Comparison of ENCODE assay signal across 8 cellular contexts in the genomic region with DNA sequence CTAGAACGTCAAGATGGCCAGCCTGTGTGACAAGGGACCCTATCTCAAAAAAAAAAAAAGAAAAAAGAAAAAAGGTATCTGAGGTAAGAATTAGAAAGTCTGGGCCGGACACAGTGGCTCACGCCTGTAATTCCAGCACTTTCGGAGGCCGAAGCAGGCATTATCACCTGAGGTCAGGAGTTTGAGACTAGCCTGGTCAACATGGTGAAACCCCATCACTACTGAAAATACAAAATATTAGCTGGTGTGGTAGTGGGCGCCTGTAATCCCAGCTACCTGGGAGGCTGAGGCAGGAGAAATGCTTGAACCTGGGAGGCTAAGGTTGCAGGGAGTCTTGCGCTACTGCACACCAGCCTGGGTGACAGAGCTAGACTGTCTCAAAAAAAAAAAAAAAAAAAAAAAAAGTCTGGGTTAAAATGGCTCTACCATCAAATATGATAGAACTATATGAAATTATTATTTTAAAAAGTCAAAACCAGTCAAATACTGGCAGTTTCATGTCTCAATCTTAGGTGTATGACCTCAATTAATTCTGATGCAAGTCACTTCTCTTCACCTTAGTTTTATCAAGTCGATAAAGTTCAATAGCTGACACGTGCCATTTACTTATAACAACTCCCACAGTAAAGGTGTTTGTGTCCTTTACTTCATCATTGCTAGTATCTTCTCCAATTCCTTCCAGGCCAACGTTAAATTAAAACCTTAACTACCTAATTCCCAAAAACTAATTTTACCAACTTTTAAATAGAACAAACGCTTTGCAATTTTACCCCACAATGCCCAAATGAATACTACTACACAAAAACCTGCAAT. TPM values are rescaled to one million over a fixed set of nuclear protein-coding genes. Genes with fewer than 3 reads are reported as not detected.
DNase-seq lines count a peak whose midpoint lies in the region; ATAC-seq, FAIRE-seq and TF ChIP-seq lines count a peak whose summit lies in the region.

No MANE protein-coding gene starts in this region.

- DNase-seq in left ventricle myocardium inferior (no peak), cardiac septum (ENCODE audit: low spot score) (no peak), astrocyte (ENCODE audit: low read depth) (no peak), lower lobe of right lung (no peak), uterus (no peak), NCI-H524 treated with DMSO at 0.1 percent for 48 hours (lab: John Stamatoyannopoulos, UW) (no peak), activated gamma-delta T cell treated with Interleukin-2 at 50 U/mL for 16 hours (no peak)

- peaks cover 38% of the 10 kb centered on the region for H3K4me1 ChIP-seq in left ventricle myocardium inferior
- H3K4me1 ChIP-seq in astrocyte (ENCODE audit: insufficient read depth, low read length): peaks cover 11% of the 10 kb centered on the region
- H3K4me1 ChIP-seq in lower lobe of right lung: peaks cover 14% of the 10 kb centered on the region
- H3K4me1 ChIP-seq in uterus: no peaks in the 10 kb centered on the region

- intact Hi-C loops in left ventricle myocardium inferior (cut with micrococcal nuclease) (no loop called here), cardiac septum (cut with DNase I) (no loop called here), lower lobe of right lung (cut with DNase I) (no loop called here), uterus (cut with DNase I; ENCODE audit: low total_unique reads) (no loop called here)

- peaks cover 9% of the 10 kb centered on the region for H4K20me1 ChIP-seq in astrocyte (ENCODE audit: insufficient read depth, low read length)

- no peaks in the 10 kb centered on the region for H3K9me3 ChIP-seq in left ventricle myocardium inferior (replicated peaks)
- H3K9me3 ChIP-seq in astrocyte (ENCODE audit: insufficient read depth, low read depth, low read length): no peaks in the 10 kb centered on the region
- no peaks in the 10 kb centered on the region for H3K9me3 ChIP-seq in lower lobe of right lung
- no peaks in the 10 kb centered on the region for H3K9me3 ChIP-seq in uterus

- no peaks in the 10 kb centered on the region for H3K27me3 ChIP-seq in left ventricle myocardium inferior (ENCODE audit: low read depth)
- no peaks in the 10 kb centered on the region for H3K27me3 ChIP-seq in astrocyte (ENCODE audit: insufficient read depth, low read length)
- no peaks in the 10 kb centered on the region for H3K27me3 ChIP-seq in lower lobe of right lung (ENCODE audit: low read depth)
- no peaks in the 10 kb centered on the region for H3K27me3 ChIP-seq in uterus

- peak overlapping the region; percentile 100 for H3K9ac ChIP-seq in astrocyte (ENCODE audit: low read length)

- no peak overlapping the region for H2AFZ ChIP-seq in astrocyte (ENCODE audit: low read depth, low read length)

- H3K4me3 ChIP-seq in left ventricle myocardium inferior (peak overlapping the region; percentile 94), astrocyte (ENCODE audit: insufficient read depth, low read depth, low read length) (peak overlapping the region; percentile 100), lower lobe of right lung (peak overlapping the region; percentile 92), uterus (peak overlapping the region; percentile 80 to 87)

- peak overlapping the region; percentile 97 for H3K4me3 Mint-ChIP-seq in astrocyte (ENCODE audit: unreplicated experiment)

- TF ChIP-seq CTCF in left ventricle myocardium inferior (IDR thresholded peaks at IDR 0.05; ENCODE audit: borderline replicate concordance) (no peak), astrocyte (IDR thresholded peaks at IDR 0.05; ENCODE audit: insufficient read depth, low read depth, low read length) (no peak), lower lobe of right lung (IDR thresholded peaks at IDR 0.05) (no peak), uterus (IDR thresholded peaks at IDR 0.05) (no peak)

- H3K4me1 Mint-ChIP-seq in astrocyte (ENCODE audit: low read depth, unreplicated experiment): peaks cover 17% of the 10 kb centered on the region

- H3K27ac ChIP-seq in left ventricle myocardium inferior (replicated peaks): peak overlapping the region; percentile 94
- H3K27ac ChIP-seq in astrocyte (ENCODE audit: low read depth, low read length): peak overlapping the region; percentile 93
- peak overlapping the region; percentile 81 for H3K27ac ChIP-seq in lower lobe of right lung
- H3K27ac ChIP-seq in uterus: peak overlapping the region; percentile 84 to 90

- H3K36me3 ChIP-seq in left ventricle myocardium inferior: peaks cover 40% of the 10 kb centered on the region
- H3K36me3 ChIP-seq in astrocyte (ENCODE audit: insufficient read depth, low read length): peaks cover 25% of the 10 kb centered on the region
- H3K36me3 ChIP-seq in lower lobe of right lung: peaks cover 47% of the 10 kb centered on the region
- H3K36me3 ChIP-seq in uterus: no peaks in the 10 kb centered on the region

- FAIRE-seq in astrocyte (lab: Jason Lieb, UNC): no peak

- H3K36me3 Mint-ChIP-seq in astrocyte (ENCODE audit: low read depth, unreplicated experiment): peaks cover 19% of the 10 kb centered on the region

- H3K9me3 Mint-ChIP-seq in astrocyte (ENCODE audit: unreplicated experiment): no peaks in the 10 kb centered on the region

- H3K79me2 ChIP-seq in astrocyte (ENCODE audit: insufficient read depth, low read length): peaks cover 29% of the 10 kb centered on the region

- TF ChIP-seq POLR2A in uterus (IDR thresholded peaks at IDR 0.05): no peak

- peak overlapping the region; percentile 87 for H3K4me2 ChIP-seq in astrocyte (ENCODE audit: low read length)

- ATAC-seq in lower lobe of right lung (no peak), HG03457 (IDR thresholded peaks at IDR 0.05; ENCODE audit: unreplicated experiment) (no peak)

- no peaks in the 10 kb centered on the region for H3K27me3 Mint-ChIP-seq in astrocyte (ENCODE audit: low read depth, unreplicated experiment)

- H3K27ac Mint-ChIP-seq in astrocyte (ENCODE audit: unreplicated experiment): peak overlapping the region; percentile 96

RNA-seq across cellular contexts. Expression of gene RPS23, which starts 1.1 kb away (rescaled TPM):
- total RNA-seq in left ventricle myocardium inferior (1,103 TPM), cardiac septum (784 TPM), astrocyte (1,547 and 1,683 TPM in 2 replicates), lower lobe of right lung (1,400 TPM), uterus (1,000 to 10,000 TPM; 2,255 to 4,084 (median 2,405) TPM)
